Comparison of ENCODE assay signal across 12 cellular contexts in the genomic region with DNA sequence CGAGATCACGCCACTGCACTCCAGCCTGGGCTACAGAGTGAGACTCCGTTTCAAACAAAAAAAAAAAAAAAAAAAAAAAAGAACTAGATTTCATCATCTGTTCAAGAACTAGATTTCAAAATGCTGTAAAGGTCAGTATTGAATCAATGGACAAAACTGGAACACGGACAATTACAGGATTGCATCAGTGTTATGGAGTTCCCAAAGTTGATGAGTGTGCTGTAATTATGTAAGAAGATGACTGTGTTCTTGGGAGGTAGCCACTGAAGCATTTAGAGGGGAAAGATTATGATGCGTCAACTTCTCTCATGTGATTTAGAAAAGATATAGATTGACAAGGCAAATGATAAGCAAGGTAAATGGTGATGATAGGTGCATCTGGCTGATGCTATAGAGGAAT. TPM values are rescaled to one million over a fixed set of nuclear protein-coding genes. Genes with fewer than 3 reads are reported as not detected.
DNase-seq lines count a peak whose midpoint lies in the region; ATAC-seq, FAIRE-seq and TF ChIP-seq lines count a peak whose summit lies in the region.
"Had no signal": no experiment of that assay in that cellular context is flagged by ENCODE, and none has a peak within 500 bp of the region (broad histone marks: within the 10 kb centered on the region; RNA-seq: fewer than 3 reads in every experiment).

No MANE protein-coding gene starts in this region.

- TF ChIP-seq CTCF in heart left ventricle (IDR thresholded peaks at IDR 0.05) (no peak), K562 (IDR thresholded peaks at IDR 0.05 in 2 of 3, conservative IDR thresholded peaks at IDR 0.05 in 1 of 3; ENCODE audit: insufficient read depth in 2 of 3, low read depth in 1 of 3, low read length in 3 of 3) (no peak)

- POLR2A ChIA-PET in K562 (lab: Yijun Ruan, JAX), result no interaction called here

- DNase-seq in heart left ventricle (no peak), cardiac septum (ENCODE audit: low spot score) (no peak), K562 (ENCODE audit: extremely low read depth in 1 of 4, low spot score in 3 of 4) (no peak), right cardiac atrium (no peak), aorta (no peak), posterior cingulate gyrus (no peak)
- DNase-seq: GF-D8, NCI-H187 had no signal

- intact Hi-C loops in heart left ventricle (cut with DNase I), result no loop called here
- intact Hi-C loops in cardiac septum (cut with DNase I), result no loop called here
- intact Hi-C loops in K562 (cut with micrococcal nuclease), result loop anchor here (10.0 kb wide), 1 partner anchor 51 kb away; no protein-coding TSS in a partner anchor
- intact Hi-C loops in right cardiac atrium (cut with DNase I), result loop anchor here in 1 of 4 donors (2.0 kb wide), 1 partner anchor 37 kb away; no protein-coding TSS in a partner anchor
- intact Hi-C loops in aorta (cut with DNase I), result no loop called here
- intact Hi-C loops in posterior cingulate gyrus (cut with DNase I), result no loop called here

- H3K4me2 ChIP-seq in K562 (ENCODE audit: insufficient read depth, low read length), result no peak overlapping the region

- ATAC-seq in heart left ventricle (peak in 3 of 4 donors; percentile 60 to 93 (median 68)), K562 (no peak), right cardiac atrium (peak; percentile 89 to 94), aorta (ENCODE audit: low FRiP score) (peak; percentile 75), HG02759 (IDR thresholded peaks at IDR 0.05; ENCODE audit: unreplicated experiment) (no peak), HG03520 (IDR thresholded peaks at IDR 0.05; ENCODE audit: unreplicated experiment) (no peak)

- no peak for FAIRE-seq in K562 (lab: Jason Lieb, UNC)

- no TSS peak for BruUV-seq in K562 (replicated peaks; lab: Mats Ljungman, UMichigan)

- in situ Hi-C loops in K562 (cut with MboI), result no loop called here

- no peak overlapping the region for H3K9ac ChIP-seq in K562 (ENCODE audit: insufficient read depth in 1 of 2, low read depth in 2 of 2, low read length in 2 of 2)

- TF ChIP-seq RAD21 in K562 (CRISPR knock-in tag; conservative IDR thresholded peaks at IDR 0.05 in 1 of 2, IDR thresholded peaks at IDR 0.05 in 1 of 2), result no peak

- no peaks in the 10 kb centered on the region for H3K36me3 ChIP-seq in heart left ventricle
- H3K36me3 ChIP-seq in K562 (ENCODE audit: control insufficient read depth, insufficient read depth, low read length), result no peaks in the 10 kb centered on the region
- H3K36me3 ChIP-seq in aorta (ENCODE audit: control insufficient read depth in 1 of 2, insufficient read depth in 2 of 2, low read length in 1 of 2), result no peaks in the 10 kb centered on the region

- no peak overlapping the region for H3K27ac ChIP-seq in heart left ventricle
- no peak overlapping the region for H3K27ac ChIP-seq in K562 (ENCODE audit: extremely low read depth, low read depth, low read length)
- no peak overlapping the region for H3K27ac ChIP-seq in right cardiac atrium (ENCODE audit: low read length)
- no peak overlapping the region for H3K27ac ChIP-seq in aorta (ENCODE audit: low read depth in 1 of 2, low read length in 2 of 2)

- H3K27me3 ChIP-seq in heart left ventricle (no peaks in the 10 kb centered on the region), K562 (ENCODE audit: control insufficient read depth in 2 of 2, insufficient read depth in 2 of 2, low read length in 2 of 2) (peaks cover 0 to 11% of the 10 kb centered on the region in 2 experiments; a peak in 2 of 5 replicates), right cardiac atrium (ENCODE audit: control insufficient read depth, insufficient read depth) (no peaks in the 10 kb centered on the region), aorta (ENCODE audit: control insufficient read depth in 1 of 2, insufficient read depth in 2 of 2, low read length in 1 of 2) (no peaks in the 10 kb centered on the region)

- H3K79me2 ChIP-seq in K562 (ENCODE audit: control insufficient read depth, insufficient read depth, low read length), result no peaks in the 10 kb centered on the region

- H3K9me3 ChIP-seq in heart left ventricle (no peaks in the 10 kb centered on the region), K562 (replicated peaks; ENCODE audit: control insufficient read depth, insufficient read depth, low read depth, low read length) (no peaks in the 10 kb centered on the region), right cardiac atrium (ENCODE audit: control insufficient read depth, low read length) (no peaks in the 10 kb centered on the region), aorta (ENCODE audit: control insufficient read depth, low read length) (no peaks in the 10 kb centered on the region)

- no peaks in the 10 kb centered on the region for H4K20me1 ChIP-seq in K562 (replicated peaks; ENCODE audit: control insufficient read depth, insufficient read depth, low read length)

- no peak overlapping the region for H2AFZ ChIP-seq in K562 (ENCODE audit: low read depth, low read length)

- no peaks in the 10 kb centered on the region for H3K9me1 ChIP-seq in K562 (ENCODE audit: control insufficient read depth, insufficient read depth, low read length)

- CTCF ChIA-PET in K562 (lab: Yijun Ruan, JAX; ENCODE audit: low intra/inter-chr PET ratio), result no interaction called here

- H3K4me1 ChIP-seq in heart left ventricle (no peaks in the 10 kb centered on the region), K562 (replicated peaks in 1 of 2; ENCODE audit: control insufficient read depth in 2 of 2, insufficient read depth in 2 of 2, low read length in 2 of 2) (no peaks in the 10 kb centered on the region), right cardiac atrium (ENCODE audit: control insufficient read depth, insufficient read depth, low read length) (no peaks in the 10 kb centered on the region), aorta (ENCODE audit: control insufficient read depth in 1 of 2, insufficient read depth in 2 of 2, low read length in 2 of 2) (no peaks in the 10 kb centered on the region)

- H3K4me3 ChIP-seq in heart left ventricle, result no peak overlapping the region
- no peak overlapping the region for H3K4me3 ChIP-seq in K562
- H3K4me3 ChIP-seq in right cardiac atrium (ENCODE audit: low read length), result no peak overlapping the region
- no peak overlapping the region for H3K4me3 ChIP-seq in aorta (ENCODE audit: low read length in 2 of 2)

- WGBS in heart left ventricle, 4 donors, result 57 to 75% (median 61%) methylated on average over 5 of the region's 5 CpGs
- WGBS in K562 (ENCODE audit: insufficient coverage, low coverage, missing lambda C conversion rate), result 0% methylated on average over 4 of the region's 5 CpGs
- WGBS in right cardiac atrium, result 63% methylated on average over 5 of the region's 5 CpGs
- WGBS in aorta, 2 donors, result 79 to 85% methylated on average over 5 of the region's 5 CpGs

- TF ChIP-seq POLR2A in heart left ventricle (IDR thresholded peaks at IDR 0.05) (no peak), K562 (conservative IDR thresholded peaks at IDR 0.05) (no peak)

- no peak for TF ChIP-seq EP300 in K562 (IDR thresholded peaks at IDR 0.05; ENCODE audit: low read length)

TF ChIP-seq in K562, 482 proteins besides CTCF, POLR2A, EP300 and RAD21:
- TF ChIP-seq, protein P1, sequence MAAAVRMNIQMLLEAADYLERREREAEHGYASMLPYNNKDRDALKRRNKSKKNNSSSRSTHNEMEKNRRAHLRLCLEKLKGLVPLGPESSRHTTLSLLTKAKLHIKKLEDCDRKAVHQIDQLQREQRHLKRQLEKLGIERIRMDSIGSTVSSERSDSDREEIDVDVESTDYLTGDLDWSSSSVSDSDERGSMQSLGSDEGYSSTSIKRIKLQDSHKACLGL (CRISPR knock-in tag; IDR thresholded peaks at IDR 0.05; ENCODE audit: borderline replicate concordance, poor library complexity, severe bottlenecking), result no peak
- TF ChIP-seq CEBPG (CRISPR knock-in tag; IDR thresholded peaks at IDR 0.05) (no peak), CEBPG (tag; conservative IDR thresholded peaks at IDR 0.05 in 1 of 2, IDR thresholded peaks at IDR 0.05 in 1 of 2) (peak; percentile 10 to 58; a peak in 1 of 4 replicates)

RNA-seq across cellular contexts. Expression of gene FAM240B, which starts 6.5 kb away (rescaled TPM):
- total RNA-seq in heart left ventricle (not detected), cardiac septum (not detected), K562 (2014; rRNA removed) (not detected in 2 replicates), K562 (2014; rRNA removed; fragmentation: Illumina TruSeq; extraction: Trizol) (not detected in 2 replicates), K562 (2015; rRNA removed; fragmentation: Illumina TruSeq; extraction: Trizol) (not detected in 2 replicates), K562 (2021) (not detected in 2 replicates), right cardiac atrium (not detected), aorta (not detected)
- polyA plus RNA-seq in heart left ventricle (not detected), K562 (2011; rRNA removed) (not detected in 2 replicates), K562 (2014; fragmentation: Illumina TruSeq; extraction: Trizol) (not detected in 2 replicates), K562 (2014; fragmentation: Nextera tagmentation; extraction: Ambion mirVana) (not detected), K562 (2014; rRNA removed) (not detected in 2 replicates), right cardiac atrium (not detected), aorta (not detected)
- total RNA-seq in K562 (2011; cell fraction: chromatin; rRNA removed; ENCODE audit: low replicate concordance), result not detected in 2 replicates
- not detected in 2 replicates for total RNA-seq in K562 (2011; cell fraction: nucleolus; rRNA removed)
- not detected in 2 replicates for total RNA-seq in K562 (2011; cell fraction: nucleoplasm; rRNA removed)
- not detected in 2 replicates for polyA plus RNA-seq in K562 (2011; cell fraction: cytosol; rRNA removed)
- polyA plus RNA-seq in K562 (2011; cell fraction: nucleus; rRNA removed), result not detected in 2 replicates
- not detected in 2 replicates for polyA plus RNA-seq in K562 (2012)
- not detected in 2 replicates for polyA minus RNA-seq in K562 (2011; rRNA and poly(A)+ RNA removed)
- not detected in 2 replicates for polyA minus RNA-seq in K562 (2011; cell fraction: cytosol; rRNA and poly(A)+ RNA removed)
- polyA minus RNA-seq in K562 (2011; cell fraction: nucleus; rRNA and poly(A)+ RNA removed), result not detected in 2 replicates
- total RNA-seq: glomerular endothelial cell, mesenteric fat pad had no signal

Comparison
In these comparisons a context has a peak if more than half of its experiments do, and no peak if none do; other contexts are left out.
1. ATAC-seq: peak in heart left ventricle (3 of 4), right cardiac atrium (2 of 2) and aorta (single experiment); none in K562 (single experiment), HG02759 (single experiment) and HG03520 (single experiment).